Comparison of ENCODE assay signal across 9 cellular contexts in the genomic region with DNA sequence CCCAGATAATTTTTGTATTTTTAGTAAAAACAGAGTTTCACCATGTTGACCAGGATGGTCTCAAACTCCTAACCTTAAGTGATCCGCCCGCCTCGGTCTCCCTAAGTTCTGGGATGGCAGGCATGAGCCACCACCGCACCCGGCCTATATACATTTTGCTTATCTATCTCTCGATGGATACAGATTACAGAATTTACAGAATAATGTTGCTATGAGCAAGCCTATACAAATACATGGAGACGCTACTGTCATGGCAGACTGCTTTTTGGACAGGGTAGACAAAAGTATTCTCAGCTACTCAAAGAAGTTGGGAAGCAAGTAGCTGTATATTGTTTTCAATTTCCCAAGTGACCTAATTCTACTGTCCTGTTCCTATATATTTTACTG. TPM values are rescaled to one million over a fixed set of nuclear protein-coding genes. Genes with fewer than 3 reads are reported as not detected.
A peak's percentile ranks its signal among the peaks of the same experiment; 100 is the strongest.
DNase-seq lines count a peak whose midpoint lies in the region; ATAC-seq and TF ChIP-seq lines count a peak whose summit lies in the region.
"Had no signal": no experiment of that assay in that cellular context is flagged by ENCODE, and none has a peak within 500 bp of the region (broad histone marks: within the 10 kb centered on the region; RNA-seq: fewer than 3 reads in every experiment).

No MANE protein-coding gene starts in this region.

- H3K27me3 Mint-ChIP-seq in CD14-positive monocyte (ENCODE audit: low read depth in 3 of 3) = peaks cover 0 to 2% (median 0%) of the 10 kb centered on the region in 3 donors

- peak overlapping the region; percentile 87 for H3K27ac ChIP-seq in Panc1 (ENCODE audit: low read length)
- peak overlapping the region; percentile 90 for H3K27ac ChIP-seq in epithelial cell of prostate
- peak overlapping the region; percentile 90 for H3K27ac ChIP-seq in neutrophil

- no peaks in the 10 kb centered on the region for H3K9me3 Mint-ChIP-seq in CD14-positive monocyte

- H3K36me3 ChIP-seq in Panc1 (ENCODE audit: control insufficient read depth, insufficient read depth, low read length) (no peaks in the 10 kb centered on the region), neutrophil (peaks cover 28% of the 10 kb centered on the region)

- intact Hi-C loops in CD14-positive monocyte (cut with micrococcal nuclease) (no loop called here), Panc1 (cut with micrococcal nuclease; ENCODE audit: unreplicated experiment) (no loop called here)

- TF ChIP-seq CTCF in CD14-positive monocyte (IDR thresholded peaks at IDR 0.05) (no peak), Panc1 (IDR thresholded peaks at IDR 0.05) (no peak), neutrophil (IDR thresholded peaks at IDR 0.05) (no peak)

- peak overlapping the region; percentile 35 to 48; a peak in 3 of 4 replicates for H3K4me3 ChIP-seq in Panc1 (ENCODE audit: low read depth in 2 of 2, low read length in 2 of 2)
- peak overlapping the region; percentile 84 to 94 for H3K4me3 ChIP-seq in neutrophil (ENCODE audit: low read depth in 1 of 2, low read length in 1 of 2)

- CTCF ChIA-PET in Panc1 (lab: Charles Lee) = no interaction called here

- DNase-seq in CD14-positive monocyte (ENCODE audit: low spot score) (no peak), Panc1 (ENCODE audit: low read depth, low spot score) (no peak), epithelial cell of prostate (ENCODE audit: low read depth, low spot score) (no peak), NCI-H82 (lab: John Stamatoyannopoulos, UW) (no peak), 8988T (no peak)
- DNase-seq: activated effector memory CD4-positive, alpha-beta T cell treated with Interleukin-2 at 50 U/mL for 16 hours had no signal

- H3K27me3 ChIP-seq in Panc1 (ENCODE audit: control insufficient read depth, insufficient read depth, low read length) = no peaks in the 10 kb centered on the region
- H3K27me3 ChIP-seq in neutrophil = no peaks in the 10 kb centered on the region

- H3K9me3 ChIP-seq in Panc1 (ENCODE audit: control insufficient read depth, insufficient read depth, low read depth, low read length) = no peaks in the 10 kb centered on the region
- H3K9me3 ChIP-seq in neutrophil = no peaks in the 10 kb centered on the region

- POLR2A ChIA-PET in Panc1 (lab: Charles Lee) = no interaction called here

- H3K4me1 ChIP-seq in Panc1 (ENCODE audit: control insufficient read depth, insufficient read depth, low read length) = peaks cover 5% of the 10 kb centered on the region; the same call in 1 of the 2 replicates
- H3K4me1 ChIP-seq in neutrophil (ENCODE audit: control insufficient read depth in 1 of 2, insufficient read depth in 1 of 2, low read depth in 1 of 2, low read length in 1 of 2) = peaks cover 34 to 38% of the 10 kb centered on the region in 2 experiments

- in situ Hi-C loops in Panc1 (cut with HindIII; ENCODE audit: low pct_unique_long_range_greater_than_20kb, low sequenced_read_pairs) = no loop called here

- peaks cover 31% of the 10 kb centered on the region for H3K4me1 Mint-ChIP-seq in CD14-positive monocyte

- H3K4me3 Mint-ChIP-seq in CD14-positive monocyte = no peak overlapping the region

- no TSS peak for BruUV-seq in Panc1 (replicated peaks; lab: Mats Ljungman, UMichigan)

- peaks cover 20 to 38% of the 10 kb centered on the region in 2 donors for H3K36me3 Mint-ChIP-seq in CD14-positive monocyte

- H3K27ac Mint-ChIP-seq in CD14-positive monocyte = peak overlapping the region; percentile 85 to 96 (median 92)

- ATAC-seq in Panc1 (no peak), esophagus mucosa (no peak), HG03108 (IDR thresholded peaks at IDR 0.05; ENCODE audit: unreplicated experiment) (no peak)

RNA-seq across cellular contexts. Expression of gene HSPA1L, which starts 1.6 kb away (rescaled TPM):
- under 1 TPM; 0.53 to 0.55 TPM for polyA plus RNA-seq in CD14-positive monocyte
- total RNA-seq in Panc1 (2021; ENCODE audit: unreplicated experiment) = 2.8 TPM
- 3.8 TPM for polyA plus RNA-seq in Panc1 (2012; ENCODE audit: insufficient read length)
- total RNA-seq in esophagus mucosa = 0.44 TPM

RNA-seq across cellular contexts. Expression of gene HSPA1A, which starts 1.9 kb away (rescaled TPM):
- polyA plus RNA-seq in CD14-positive monocyte = 100 to 1,000 TPM; 144 to 215 TPM
- total RNA-seq in Panc1 (2021; ENCODE audit: unreplicated experiment) = 169 TPM
- polyA plus RNA-seq in Panc1 (2012; ENCODE audit: insufficient read length) = 344 TPM
- 56.6 TPM for total RNA-seq in esophagus mucosa

RNA-seq across cellular contexts. Expression of gene LSM2, which starts 6.7 kb away (rescaled TPM):
- 10 to 100 TPM; 40.0 to 41.0 TPM for polyA plus RNA-seq in CD14-positive monocyte
- 89.7 TPM for total RNA-seq in Panc1 (2021; ENCODE audit: unreplicated experiment)
- polyA plus RNA-seq in Panc1 (2012; ENCODE audit: insufficient read length) = 91.3 TPM
- 45.0 TPM for total RNA-seq in esophagus mucosa

RNA-seq across cellular contexts. Expression of gene HSPA1B, which starts 14.1 kb away (rescaled TPM):
- 1 to 10 TPM; 3.4 to 4.8 TPM for polyA plus RNA-seq in CD14-positive monocyte
- total RNA-seq in Panc1 (2021; ENCODE audit: unreplicated experiment) (147 TPM), esophagus mucosa (92.9 TPM)
- polyA plus RNA-seq in Panc1 (2012; ENCODE audit: insufficient read length) = 235 TPM

RNA-seq across cellular contexts. Expression of gene VARS1, which starts 17.9 kb away (rescaled TPM):
- 10 to 100 TPM; 27.3 to 28.9 TPM for polyA plus RNA-seq in CD14-positive monocyte
- total RNA-seq in Panc1 (2021; ENCODE audit: unreplicated experiment) (229 TPM), esophagus mucosa (79.8 TPM)
- polyA plus RNA-seq in Panc1 (2012; ENCODE audit: insufficient read length) = 274 TPM
